ENCODE assay signal across 1 cellular context in genomic region chr20:63705232-63706026, GRCh38.
TF ChIP-seq lines count a peak whose summit lies in the region.

No MANE protein-coding gene starts in this region.

TF ChIP-seq in HepG2, 621 proteins besides CTCF, POLR2A, EP300 and RAD21:
- TF ChIP-seq CEBPB (IDR thresholded peaks at IDR 0.05; ENCODE audit: borderline replicate concordance, low read depth, low read length) (no peak), NR0B2 (CRISPR knock-in tag; IDR thresholded peaks at IDR 0.05) (0 out of 2 replicates have a peak, but pooled peaks have one; percentile 33), ZNF777 (CRISPR knock-in tag; IDR thresholded peaks at IDR 0.05) (no peak), FOSL1 (CRISPR knock-in tag; IDR thresholded peaks at IDR 0.05; ENCODE audit: borderline replicate concordance) (no peak), ASH2L (IDR thresholded peaks at IDR 0.05; ENCODE audit: insufficient read length, low read depth, low read length) (no peak), ZMAT3 (CRISPR knock-in tag; conservative IDR thresholded peaks at IDR 0.05) (0 out of 2 replicates have a peak, but pooled peaks have one; percentile 54), ZNF460 (CRISPR knock-in tag; IDR thresholded peaks at IDR 0.05; ENCODE audit: borderline replicate concordance) (no peak), ZNF546 (CRISPR knock-in tag; conservative IDR thresholded peaks at IDR 0.05) (no peak), ZNF230 (CRISPR knock-in tag; IDR thresholded peaks at IDR 0.05) (no peak), PCBP2 (optimal IDR thresholded peaks at IDR 0.05; ENCODE audit: low read depth, low read length, poor library complexity, severe bottlenecking) (no peak), RFX3 (CRISPR knock-in tag; IDR thresholded peaks at IDR 0.05) (no peak), ZNF34 (CRISPR knock-in tag; IDR thresholded peaks at IDR 0.05; ENCODE audit: borderline replicate concordance) (no peak), ZNF234 (CRISPR knock-in tag; conservative IDR thresholded peaks at IDR 0.05) (no peak), UBTF (CRISPR knock-in tag; IDR thresholded peaks at IDR 0.05) (no peak), ETS1 (CRISPR knock-in tag; IDR thresholded peaks at IDR 0.05) (no peak), MED8 (CRISPR knock-in tag; IDR thresholded peaks at IDR 0.05; ENCODE audit: insufficient replicate concordance) (peak; percentile 25), ZFP90 (CRISPR knock-in tag; IDR thresholded peaks at IDR 0.05; ENCODE audit: borderline replicate concordance) (no peak), KDM1A (CRISPR knock-in tag; IDR thresholded peaks at IDR 0.05) (no peak)
TF ChIP-seq in HepG2: peak in this region for 3.
